Comparison of ENCODE assay signal across 20 cellular contexts in genomic region chr7:135966341-135967043, GRCh38. TPM values are rescaled to one million over a fixed set of nuclear protein-coding genes. Genes with fewer than 3 reads are reported as not detected.
A peak's percentile ranks its signal among the peaks of the same experiment; 100 is the strongest.
DNase-seq lines count a peak whose midpoint lies in the region; ATAC-seq, FAIRE-seq and TF ChIP-seq lines count a peak whose summit lies in the region.
"Had no signal": no experiment of that assay in that cellular context is flagged by ENCODE, and none has a peak within 500 bp of the region (broad histone marks: within the 10 kb centered on the region; RNA-seq: fewer than 3 reads in every experiment).

No MANE protein-coding gene starts in this region.

- H4K20me1 ChIP-seq in HepG2 (ENCODE audit: insufficient read depth, low read length) (0 out of 2 replicates have a peak, but pooled peaks cover 3% of the 10 kb centered on the region), IMR-90 (ENCODE audit: insufficient read depth, low read length) (peaks cover 47% of the 10 kb centered on the region)

- H2BK20ac ChIP-seq in IMR-90 (ENCODE audit: low read depth, low read length) = no peak overlapping the region

- intact Hi-C loops in HepG2 (cut with micrococcal nuclease; ENCODE audit: unreplicated experiment) (no loop called here), right lobe of liver (cut with DNase I) (no loop called here), IMR-90 (cut with micrococcal nuclease) (no loop called here), body of pancreas (cut with DNase I) (no loop called here)

- no peak overlapping the region for H2AK9ac ChIP-seq in IMR-90 (replicated peaks; ENCODE audit: low read depth, low read length, poor library complexity)

- H4K91ac ChIP-seq in IMR-90 (ENCODE audit: insufficient read depth, low read depth, low read length) = no peak overlapping the region

- FAIRE-seq in HepG2 (lab: Jason Lieb, UNC) = no peak
- FAIRE-seq: bronchial epithelial cell, TTC549 had no signal

- H2AFZ ChIP-seq in HepG2 (ENCODE audit: low read length) (no peak overlapping the region), IMR-90 (replicated peaks; ENCODE audit: low read length, poor library complexity) (no peak overlapping the region)

- no peaks in the 10 kb centered on the region for H3K27me3 Mint-ChIP-seq in activated naive CD8-positive, alpha-beta T cell treated with anti-CD3 and anti-CD28 coated beads, Interleukin-2, amount 50 U/mL, for 24 hours
- H3K27me3 Mint-ChIP-seq in stimulated activated naive CD8-positive, alpha-beta T cell treated with anti-CD3 and anti-CD28 coated beads, Interleukin-15, amount 100 ng/mL, for 72 hours = no peaks in the 10 kb centered on the region

- no peak overlapping the region for H4K5ac ChIP-seq in IMR-90 (ENCODE audit: low read depth, low read length)

- H2BK5ac ChIP-seq in IMR-90 (ENCODE audit: low read depth, low read length, poor library complexity, severe bottlenecking) = no peak overlapping the region

- peak overlapping the region; percentile 7; the same call in 1 of the 2 replicates for H3K23ac ChIP-seq in IMR-90 (ENCODE audit: low read depth, low read length)

- dilution Hi-C loops in IMR-90 (cut with HindIII; ENCODE audit: low sequenced_read_pairs, unreplicated experiment) = no loop called here

- H3K14ac ChIP-seq in IMR-90 (replicated peaks; ENCODE audit: low read depth, low read length) = no peak overlapping the region

- 98% methylated on average over 9 of the region's 9 CpGs for WGBS in HepG2 (ENCODE audit: low lambda C conversion rate)
- 88% methylated on average over 9 of the region's 9 CpGs for WGBS in right lobe of liver (ENCODE audit: insufficient coverage, low coverage, low lambda C conversion rate, missing lambda C conversion rate)
- 92% methylated on average over 4 of the region's 9 CpGs; no CpG with 5 or more reads in 1 of the 2 experiments for WGBS in IMR-90 (ENCODE audit: extremely low coverage in 2 of 2, insufficient read length in 1 of 2), 2 experiments
- 85 to 94% methylated on average over 9 of the region's 9 CpGs for whole genome bisulfite sequencing in body of pancreas, 2 donors

- TF ChIP-seq POLR2A in HepG2 (IDR thresholded peaks at IDR 0.05; ENCODE audit: insufficient read depth in 1 of 2, low read depth in 2 of 2, low read length in 2 of 2) (no peak), right lobe of liver (IDR thresholded peaks at IDR 0.05) (no peak), IMR-90 (IDR thresholded peaks at IDR 0.05; ENCODE audit: low read depth, low read length) (no peak), body of pancreas (IDR thresholded peaks at IDR 0.05) (no peak)

- BruUV-seq in HepG2 (replicated peaks; lab: Mats Ljungman, UMichigan) (no TSS peak), IMR-90 (replicated peaks; lab: Mats Ljungman, UMichigan) (no TSS peak)

- no peak overlapping the region for H3K18ac ChIP-seq in IMR-90 (ENCODE audit: low read depth, low read length)

- no peaks in the 10 kb centered on the region for H3K9me3 Mint-ChIP-seq in activated naive CD8-positive, alpha-beta T cell treated with anti-CD3 and anti-CD28 coated beads, Interleukin-2, amount 50 U/mL, for 24 hours
- no peaks in the 10 kb centered on the region for H3K9me3 Mint-ChIP-seq in stimulated activated naive CD8-positive, alpha-beta T cell treated with anti-CD3 and anti-CD28 coated beads, Interleukin-15, amount 100 ng/mL, for 72 hours
- H3K9me3 Mint-ChIP-seq: endodermal cell had no signal

- H3K4ac ChIP-seq in IMR-90 (ENCODE audit: low read depth, low read length) = no peak overlapping the region

- H3K36me3 Mint-ChIP-seq in activated naive CD8-positive, alpha-beta T cell treated with anti-CD3 and anti-CD28 coated beads, Interleukin-2, amount 50 U/mL, for 24 hours (ENCODE audit: low read depth) = peaks cover 36% of the 10 kb centered on the region

- no peak overlapping the region for H2AK5ac ChIP-seq in IMR-90 (ENCODE audit: low read depth, low read length)

- H3K27me3 ChIP-seq in HepG2 (ENCODE audit: control insufficient read depth in 1 of 2, insufficient read depth in 2 of 2, low read length in 2 of 2) = no peaks in the 10 kb centered on the region
- no peaks in the 10 kb centered on the region for H3K27me3 ChIP-seq in right lobe of liver
- no peaks in the 10 kb centered on the region for H3K27me3 ChIP-seq in IMR-90 (ENCODE audit: control insufficient read depth, insufficient read depth, low read length)
- H3K27me3 ChIP-seq in body of pancreas = no peaks in the 10 kb centered on the region
- H3K27me3 ChIP-seq: Peyer's patch had no signal

- H3K27ac Mint-ChIP-seq in activated naive CD8-positive, alpha-beta T cell treated with anti-CD3 and anti-CD28 coated beads, Interleukin-2, amount 50 U/mL, for 24 hours = peak overlapping the region; percentile 50
- no peak overlapping the region for H3K27ac Mint-ChIP-seq in stimulated activated naive CD8-positive, alpha-beta T cell treated with anti-CD3 and anti-CD28 coated beads, Interleukin-15, amount 100 ng/mL, for 72 hours
- H3K27ac Mint-ChIP-seq: endodermal cell had no signal

- no peak overlapping the region for H2BK120ac ChIP-seq in IMR-90 (ENCODE audit: low read depth, low read length)

- H3K4me3 ChIP-seq in HepG2 (replicated peaks in 1 of 3; ENCODE audit: insufficient read depth in 1 of 3, low read depth in 2 of 3, low read length in 3 of 3) (no peak overlapping the region), right lobe of liver (no peak overlapping the region), IMR-90 (ENCODE audit: insufficient read depth, low read depth, low read length) (no peak overlapping the region), body of pancreas (no peak overlapping the region)
- H3K4me3 ChIP-seq: Peyer's patch had no signal

- peaks cover 0 to 1% of the 10 kb centered on the region in 2 experiments; a peak in 1 of 5 replicates for H3K36me3 ChIP-seq in HepG2 (replicated peaks in 1 of 2; ENCODE audit: control insufficient read depth in 1 of 2, insufficient read depth in 2 of 2, low read length in 2 of 2)
- H3K36me3 ChIP-seq in right lobe of liver = no peaks in the 10 kb centered on the region
- H3K36me3 ChIP-seq in IMR-90 (ENCODE audit: control insufficient read depth, insufficient read depth, low read length) = 0 out of 2 replicates have a peak, but pooled peaks cover 2% of the 10 kb centered on the region
- H3K36me3 ChIP-seq in body of pancreas (replicated peaks in 1 of 2; ENCODE audit: insufficient read depth in 1 of 2, low read depth in 2 of 2) = no peaks in the 10 kb centered on the region
- H3K36me3 ChIP-seq: Peyer's patch had no signal

- H4K8ac ChIP-seq in IMR-90 (ENCODE audit: low read depth in 2 of 2, low read length in 2 of 2) = no peak overlapping the region

- ATAC-seq in HepG2 (no peak), right lobe of liver (no peak), IMR-90 (ENCODE audit: low read depth) (no peak), body of pancreas (no peak)
- ATAC-seq in activated naive CD8-positive, alpha-beta T cell treated with anti-CD3 and anti-CD28 coated beads, Interleukin-2, amount 50 U/mL, for 24 hours = peak; percentile 86
- peak; percentile 86 for ATAC-seq in stimulated activated naive CD8-positive, alpha-beta T cell treated with anti-CD3 and anti-CD28 coated beads, Interleukin-15, amount 100 ng/mL, for 72 hours
- ATAC-seq: left ventricle myocardium superior had no signal

- H2BK15ac ChIP-seq in IMR-90 (ENCODE audit: low read depth, low read length) = no peak overlapping the region

- TF ChIP-seq CTCF in HepG2 (CRISPR knock-in tag; IDR thresholded peaks at IDR 0.05) (no peak), right lobe of liver (IDR thresholded peaks at IDR 0.05) (no peak), IMR-90 (conservative IDR thresholded peaks at IDR 0.05; ENCODE audit: low read depth, low read length) (no peak), body of pancreas (IDR thresholded peaks at IDR 0.05) (no peak)

- H3K4me3 Mint-ChIP-seq in activated naive CD8-positive, alpha-beta T cell treated with anti-CD3 and anti-CD28 coated beads, Interleukin-2, amount 50 U/mL, for 24 hours = no peak overlapping the region
- H3K4me3 Mint-ChIP-seq in stimulated activated naive CD8-positive, alpha-beta T cell treated with anti-CD3 and anti-CD28 coated beads, Interleukin-15, amount 100 ng/mL, for 72 hours = no peak overlapping the region
- H3K4me3 Mint-ChIP-seq: endodermal cell had no signal

- peaks cover 7% of the 10 kb centered on the region for H3K9me1 ChIP-seq in IMR-90 (ENCODE audit: insufficient read depth, low read length)

- peaks cover 21 to 44% of the 10 kb centered on the region in 2 experiments for H3K79me1 ChIP-seq in IMR-90 (ENCODE audit: low read depth in 1 of 2, low read length in 2 of 2)

- TF ChIP-seq EP300 in HepG2 (IDR thresholded peaks at IDR 0.05; ENCODE audit: low read depth in 2 of 2, low read length in 2 of 2) (no peak), HepG2 (CRISPR knock-in tag; IDR thresholded peaks at IDR 0.05; ENCODE audit: borderline replicate concordance) (no peak)

- in situ Hi-C loops in HepG2 (cut with HindIII; ENCODE audit: extremely low pct_ligation_motif_present, low pct_unique_long_range_greater_than_20kb) = no loop called here
- in situ Hi-C loops in IMR-90 (cut with MboI; ENCODE audit: low sequenced_read_pairs) = no loop called here

- H3K9me3 ChIP-seq in HepG2 (ENCODE audit: low read length) (no peaks in the 10 kb centered on the region), right lobe of liver (no peaks in the 10 kb centered on the region), IMR-90 (ENCODE audit: control insufficient read depth, insufficient read depth, low read length) (no peaks in the 10 kb centered on the region), body of pancreas (no peaks in the 10 kb centered on the region)
- H3K9me3 ChIP-seq: Peyer's patch, SK-N-SH had no signal

- H3K27ac ChIP-seq in HepG2 (ENCODE audit: extremely low read length, insufficient read depth, low read length) (no peak overlapping the region), right lobe of liver (no peak overlapping the region), IMR-90 (ENCODE audit: insufficient read depth, low read length) (no peak overlapping the region), body of pancreas (no peak overlapping the region)
- H3K27ac ChIP-seq: Peyer's patch had no signal

- H3K4me2 ChIP-seq in HepG2 (ENCODE audit: low read depth, low read length) (peak overlapping the region; percentile 16; the same call in 1 of the 2 replicates), IMR-90 (ENCODE audit: low read depth, low read length) (no peak overlapping the region)
- H3K4me2 ChIP-seq: SK-N-SH had no signal

- H3K9ac ChIP-seq in HepG2 (ENCODE audit: insufficient read depth, low read depth, low read length) = no peak overlapping the region
- H3K9ac ChIP-seq in IMR-90 (ENCODE audit: low read depth, low read length) = no peak overlapping the region
- H3K9ac ChIP-seq: SK-N-SH had no signal

- CTCF ChIA-PET in HepG2 (lab: Yijun Ruan, JAX; ENCODE audit: low intra/inter-chr PET ratio, low total read pairs) (no interaction called here), IMR-90 (lab: Yijun Ruan, JAX) (no interaction called here)

- peaks cover 45% of the 10 kb centered on the region for H3K79me2 ChIP-seq in HepG2 (ENCODE audit: insufficient read depth, low read length)

- DNase-seq in HepG2 (ENCODE audit: low spot score) = no peak
- DNase-seq in right lobe of liver = no peak
- no peak for DNase-seq in IMR-90
- no peak for DNase-seq in activated naive CD8-positive, alpha-beta T cell treated with anti-CD3 and anti-CD28 coated beads, Interleukin-2, amount 50 U/mL, for 24 hours
- DNase-seq in stimulated activated naive CD8-positive, alpha-beta T cell treated with anti-CD3 and anti-CD28 coated beads, Interleukin-15, amount 100 ng/mL, for 72 hours = peak in 1 of 2 donors; percentile 12
- DNase-seq in DMS53 (lab: John Stamatoyannopoulos, UW) = no peak
- no peak for DNase-seq in DMS114 treated with DMSO at 0.1 percent for 48 hours (lab: John Stamatoyannopoulos, UW; ENCODE audit: unreplicated experiment)
- no peak for DNase-seq in body of pancreas
- DNase-seq: activated gamma-delta T cell treated with Interleukin-2 at 50 U/mL for 16 hours, DMS 273 treated with DMSO at 0.1 percent for 48 hours, endodermal cell, GOT3, left ventricle myocardium superior, NCI-H2029 treated with DMSO at 0.1 percent for 48 hours, NCI-H526, Peyer's patch, SK-N-SH, substantia nigra had no signal

- peaks cover 77% of the 10 kb centered on the region for H3K4me1 Mint-ChIP-seq in activated naive CD8-positive, alpha-beta T cell treated with anti-CD3 and anti-CD28 coated beads, Interleukin-2, amount 50 U/mL, for 24 hours
- H3K4me1 Mint-ChIP-seq in stimulated activated naive CD8-positive, alpha-beta T cell treated with anti-CD3 and anti-CD28 coated beads, Interleukin-15, amount 100 ng/mL, for 72 hours = peaks cover 80% of the 10 kb centered on the region

- TF ChIP-seq RAD21 in HepG2 (CRISPR knock-in tag; IDR thresholded peaks at IDR 0.05) (no peak), IMR-90 (IDR thresholded peaks at IDR 0.05; ENCODE audit: low read length) (no peak)

- H3K56ac ChIP-seq in IMR-90 (ENCODE audit: extremely low read depth, insufficient read depth, low read length) = no peak overlapping the region

- H3K4me1 ChIP-seq in HepG2 (ENCODE audit: insufficient read depth, low read length) (peaks cover 36% of the 10 kb centered on the region), right lobe of liver (peaks cover 0 to 6% (median 0%) of the 10 kb centered on the region in 4 donors), IMR-90 (ENCODE audit: control insufficient read depth, insufficient read depth, low read length) (no peaks in the 10 kb centered on the region), body of pancreas (peaks cover 18% of the 10 kb centered on the region)

- POLR2A ChIA-PET in HepG2 (lab: Yijun Ruan, JAX) = no interaction called here
- POLR2A ChIA-PET in IMR-90 (lab: Charles Lee; ENCODE audit: unreplicated experiment) = no interaction called here

RNA-seq across cellular contexts. Expression of gene MTPN, which starts 10.7 kb away (rescaled TPM):
- total RNA-seq in HepG2 (2016; rRNA removed; fragmentation: Illumina TruSeq; extraction: Trizol) (71.7 and 119 TPM in 2 replicates), right lobe of liver (10 to 100 TPM; 31.6 to 42.3 (median 39.5) TPM), IMR-90 (2012; rRNA removed) (58.8 and 107 TPM in 2 replicates), body of pancreas (10 to 100 TPM; 23.1 to 25.1 TPM)
- total RNA-seq in HepG2 (2016; cell fraction: cytosol; rRNA removed; fragmentation: Illumina TruSeq; extraction: Trizol; ENCODE audit: low read depth) = 5.7 and 5.9 TPM in 2 replicates
- total RNA-seq in HepG2 (2016; cell fraction: insoluble cytoplasmic fraction; rRNA removed; fragmentation: Illumina TruSeq; extraction: Trizol) = 72.1 and 120 TPM in 2 replicates
- 39.9 and 40.8 TPM in 2 replicates for total RNA-seq in HepG2 (2016; cell fraction: membrane; rRNA removed; fragmentation: Illumina TruSeq; extraction: Trizol)
- 33.8 and 35.3 TPM in 2 replicates for total RNA-seq in HepG2 (2016; cell fraction: nucleus; rRNA removed; fragmentation: Illumina TruSeq; extraction: Trizol)
- polyA plus RNA-seq in HepG2 (2011; rRNA removed) (25.6 and 31.1 TPM in 2 replicates), IMR-90 (2012; rRNA removed) (89.6 and 94.4 TPM in 2 replicates)
- polyA plus RNA-seq in HepG2 (2011; cell fraction: cytosol; rRNA removed) = 15.2 and 21.5 TPM in 2 replicates
- polyA plus RNA-seq in HepG2 (2011; cell fraction: nucleus; rRNA removed) = 8.0 and 9.7 TPM in 2 replicates
- polyA plus RNA-seq in HepG2 (2012) = 39.5 and 49.7 TPM in 2 replicates
- 3.8 and 3.9 TPM in 2 replicates for polyA plus RNA-seq in HepG2 (2016; cell fraction: cytosol; fragmentation: Illumina TruSeq; extraction: Trizol; ENCODE audit: low read depth)
- polyA plus RNA-seq in HepG2 (2016; cell fraction: insoluble cytoplasmic fraction; fragmentation: Illumina TruSeq; extraction: Trizol; ENCODE audit: low read depth) = 122 and 125 TPM in 2 replicates
- polyA plus RNA-seq in HepG2 (2016; cell fraction: membrane; fragmentation: Illumina TruSeq; extraction: Trizol; ENCODE audit: low read depth) = 23.7 and 24.3 TPM in 2 replicates
- 32.0 and 35.0 TPM in 2 replicates for polyA plus RNA-seq in HepG2 (2016; cell fraction: nucleus; fragmentation: Illumina TruSeq; extraction: Trizol; ENCODE audit: insufficient read depth, low read depth)
- polyA minus RNA-seq in HepG2 (2011; rRNA and poly(A)+ RNA removed; ENCODE audit: low replicate concordance) = 59.8 and 73.4 TPM in 2 replicates
- polyA minus RNA-seq in HepG2 (2011; cell fraction: cytosol; rRNA and poly(A)+ RNA removed) = 55.1 and 57.2 TPM in 2 replicates
- polyA minus RNA-seq in HepG2 (2011; cell fraction: nucleus; rRNA and poly(A)+ RNA removed) = 25.1 and 29.2 TPM in 2 replicates
- 13.3 and 19.2 TPM in 2 replicates for polyA plus RNA-seq in IMR-90 (2012; cell fraction: cytosol; rRNA removed)
- polyA plus RNA-seq in IMR-90 (2012; cell fraction: nucleus; rRNA removed; ENCODE audit: low replicate concordance) = 2.9 and 20.3 TPM in 2 replicates

Comparison
In these comparisons a context has a peak if more than half of its experiments do, and no peak if none do; other contexts are left out.
1. ATAC-seq: peak in activated naive CD8-positive, alpha-beta T cell treated with anti-CD3 and anti-CD28 coated beads, Interleukin-2, amount 50 U/mL, for 24 hours (single experiment) and stimulated activated naive CD8-positive, alpha-beta T cell treated with anti-CD3 and anti-CD28 coated beads, Interleukin-15, amount 100 ng/mL, for 72 hours (single experiment); none in HepG2 (single experiment), right lobe of liver (0 of 4), IMR-90 (single experiment) and body of pancreas (single experiment).